8 cellular contexts compared by ENCODE assay signal in genomic region chr16:3058173-3059030, GRCh38. TPM values are rescaled to one million over a fixed set of nuclear protein-coding genes. Genes with fewer than 3 reads are reported as not detected.
DNase-seq lines count a peak whose midpoint lies in the region; ATAC-seq and TF ChIP-seq lines count a peak whose summit lies in the region.

No MANE protein-coding gene starts in this region.

- H3K27ac Mint-ChIP-seq in immature natural killer cell = peak overlapping the region; percentile 39 to 92 (median 86)

- TF ChIP-seq POLR2A in breast epithelium (IDR thresholded peaks at IDR 0.05) = no peak

- H3K36me3 Mint-ChIP-seq in immature natural killer cell = peaks cover 6 to 18% (median 7%) of the 10 kb centered on the region in 3 donors

- no peaks in the 10 kb centered on the region for H3K4me1 ChIP-seq in breast epithelium

- H3K4me3 Mint-ChIP-seq in immature natural killer cell = peak overlapping the region; percentile 89 to 95 (median 94)

- H3K4me1 Mint-ChIP-seq in immature natural killer cell = peaks cover 50 to 60% of the 10 kb centered on the region in 2 donors

- TF ChIP-seq CTCF in GM10248 (IDR thresholded peaks at IDR 0.05; ENCODE audit: control extremely low read depth, extremely low read depth, low read depth, missing control alignments) (peak; percentile 59), breast epithelium (IDR thresholded peaks at IDR 0.05) (no peak)

- peaks cover 2 to 8% (median 3%) of the 10 kb centered on the region in 3 donors for H3K27me3 Mint-ChIP-seq in immature natural killer cell (ENCODE audit: low read depth in 3 of 3)

- H3K27me3 ChIP-seq in breast epithelium = no peaks in the 10 kb centered on the region

- no peaks in the 10 kb centered on the region for H3K36me3 ChIP-seq in breast epithelium

- CTCF ChIA-PET in GM10248 (lab: Yijun Ruan, JAX) = interaction anchor here (0.6 to 4.4 kb wide), 37 partner anchors 10 to 1195 kb away, joined by 3 to 119 read pairs (median 5); partner anchors contain the start of genes HCFC1R1, PAQR4, THOC6 and ZNF174

- peak overlapping the region; percentile 70 to 89 (median 75) for H3K4me3 ChIP-seq in breast epithelium
- peak overlapping the region; percentile 49 to 81 (median 76) for H3K4me3 ChIP-seq in skin epidermis

- POLR2A ChIA-PET in GM10248 (lab: Yijun Ruan, JAX) = interaction anchor here (0.5 to 1.0 kb wide), 3 partner anchors 9 to 30 kb away, joined by 3 to 6 read pairs (median 3); no protein-coding TSS in a partner anchor

- DNase-seq in GM10248 (ENCODE audit: extremely low spot score) (peak; percentile 73), RPMI8226 (peak; percentile 66), breast epithelium (ENCODE audit: low spot score in 2 of 2) (peak; percentile 51 to 68), immature natural killer cell (peak in 2 of 3 donors; percentile 53 to 55), hepatic stellate cell (ENCODE audit: low spot score) (no peak)

- H3K27ac ChIP-seq in breast epithelium (peak overlapping the region; percentile 75 to 80), skin epidermis (peak overlapping the region; percentile 51 to 96 (median 90))

- H3K9me3 Mint-ChIP-seq in immature natural killer cell = no peaks in the 10 kb centered on the region

- ATAC-seq in HG02678 (IDR thresholded peaks at IDR 0.05; ENCODE audit: unreplicated experiment) (peak; percentile 17), HG02870 (IDR thresholded peaks at IDR 0.05; ENCODE audit: unreplicated experiment) (no peak)

- intact Hi-C loops in breast epithelium (cut with DNase I; ENCODE audit: low total_unique reads) = loop anchor here (10.0 kb wide), 1 partner anchor 106 kb away; no protein-coding TSS in a partner anchor

- no peaks in the 10 kb centered on the region for H3K9me3 ChIP-seq in breast epithelium

RNA-seq across cellular contexts. Expression of gene IL32, which starts 7.0 kb away (rescaled TPM):
- 10 to 100 TPM in 2 of 3 donors, 1 to 10 TPM in 1; 9.1 to 17.0 (median 12.0) TPM for total RNA-seq in breast epithelium
- polyA plus RNA-seq in immature natural killer cell = 1,000 to 10,000 TPM in 1 of 3 donors, 100 to 1,000 TPM in 2; 878 to 1,331 (median 944) TPM

RNA-seq across cellular contexts. Expression of gene MMP25, which starts 12.0 kb away (rescaled TPM):
- total RNA-seq in breast epithelium = 1 to 10 TPM in 1 of 3 donors, under 1 TPM in 2; 0.59 to 1.1 (median 0.98) TPM
- 1 to 10 TPM in 1 of 3 donors, under 1 TPM in 2; 0.19 to 2.2 (median 0.73) TPM for polyA plus RNA-seq in immature natural killer cell

RNA-seq across cellular contexts. Expression of gene BICDL2, which starts 21.7 kb away (rescaled TPM):
- total RNA-seq in breast epithelium = 10 to 100 TPM in 2 of 3 donors, not detected in 1; 31.5 to 50.1 TPM
- not detected for polyA plus RNA-seq in immature natural killer cell

RNA-seq across cellular contexts. Expression of gene THOC6, which starts 34.6 kb away (rescaled TPM):
- 10 to 100 TPM; 15.5 to 26.1 (median 18.4) TPM for total RNA-seq in breast epithelium
- 10 to 100 TPM; 40.1 to 45.4 (median 42.1) TPM for polyA plus RNA-seq in immature natural killer cell

RNA-seq across cellular contexts. Expression of gene HCFC1R1, which starts 34.7 kb away (rescaled TPM):
- total RNA-seq in breast epithelium = 10 to 100 TPM in 2 of 3 donors, 1 to 10 TPM in 1; 8.8 to 26.5 (median 17.3) TPM
- polyA plus RNA-seq in immature natural killer cell = 10 to 100 TPM; 17.2 to 37.3 (median 21.5) TPM
